In genomic region chr10:78913219-78914059, GRCh38 we compare ENCODE assay signal across 11 cellular contexts.
A peak's percentile ranks its signal among the peaks of the same experiment; 100 is the strongest.
DNase-seq lines count a peak whose midpoint lies in the region; ATAC-seq and TF ChIP-seq lines count a peak whose summit lies in the region.
"Had no signal": no experiment of that assay in that cellular context is flagged by ENCODE, and none has a peak within 500 bp of the region (broad histone marks: within the 10 kb centered on the region; RNA-seq: fewer than 3 reads in every experiment).

No MANE protein-coding gene starts in this region.

- peaks cover 7% of the 10 kb centered on the region for H3K4me1 Mint-ChIP-seq in glutamatergic neuron (ENCODE audit: low read depth, unreplicated experiment)
- no peaks in the 10 kb centered on the region for H3K4me1 Mint-ChIP-seq in activated CD4-positive, alpha-beta T cell treated with anti-CD3 and anti-CD28 coated beads, Interleukin-2, amount 10 ng/mL, durations not matched to agents 7 days and 5 days
- H3K4me1 Mint-ChIP-seq in activated CD8-positive, alpha-beta memory T cell treated with anti-CD3 and anti-CD28 coated beads, Interleukin-2, amount 10 ng/mL, durations not matched to agents 7 days and 5 days = no peaks in the 10 kb centered on the region

- H3K4me3 ChIP-seq in HUES64 (ENCODE audit: low read length) = peak overlapping the region; percentile 3; the same call in 1 of the 2 replicates
- H3K4me3 ChIP-seq: SJSA1 had no signal

- ATAC-seq in activated CD8-positive, alpha-beta memory T cell treated with anti-CD3 and anti-CD28 coated beads, Interleukin-2, amount 10 ng/mL, durations not matched to agents 7 days and 5 days = no peak

- TF ChIP-seq CTCF in glutamatergic neuron (IDR thresholded peaks at IDR 0.05; ENCODE audit: partially characterized antibody, unreplicated experiment) = no peak

- peaks cover 2% of the 10 kb centered on the region for H3K27me3 Mint-ChIP-seq in glutamatergic neuron (ENCODE audit: unreplicated experiment)
- no peaks in the 10 kb centered on the region for H3K27me3 Mint-ChIP-seq in activated CD4-positive, alpha-beta T cell treated with anti-CD3 and anti-CD28 coated beads, Interleukin-2, amount 10 ng/mL, durations not matched to agents 7 days and 5 days
- no peaks in the 10 kb centered on the region for H3K27me3 Mint-ChIP-seq in activated CD8-positive, alpha-beta memory T cell treated with anti-CD3 and anti-CD28 coated beads, Interleukin-2, amount 10 ng/mL, durations not matched to agents 7 days and 5 days

- H3K36me3 Mint-ChIP-seq in glutamatergic neuron (ENCODE audit: unreplicated experiment) = no peaks in the 10 kb centered on the region
- H3K36me3 Mint-ChIP-seq in activated CD4-positive, alpha-beta T cell treated with anti-CD3 and anti-CD28 coated beads, Interleukin-2, amount 10 ng/mL, durations not matched to agents 7 days and 5 days (ENCODE audit: low read depth) = no peaks in the 10 kb centered on the region
- H3K36me3 Mint-ChIP-seq in activated CD8-positive, alpha-beta memory T cell treated with anti-CD3 and anti-CD28 coated beads, Interleukin-2, amount 10 ng/mL, durations not matched to agents 7 days and 5 days = no peaks in the 10 kb centered on the region

- no peaks in the 10 kb centered on the region for H3K36me3 ChIP-seq in HUES64 (ENCODE audit: insufficient read depth, low read length)
- H3K36me3 ChIP-seq: SJSA1 had no signal

- H3K9me3 ChIP-seq in HUES64 (ENCODE audit: insufficient read depth, low read depth, low read length) = no peaks in the 10 kb centered on the region
- H3K9me3 ChIP-seq: SJSA1 had no signal

- H3K27ac Mint-ChIP-seq in glutamatergic neuron (ENCODE audit: unreplicated experiment) = no peak overlapping the region
- no peak overlapping the region for H3K27ac Mint-ChIP-seq in activated CD4-positive, alpha-beta T cell treated with anti-CD3 and anti-CD28 coated beads, Interleukin-2, amount 10 ng/mL, durations not matched to agents 7 days and 5 days
- no peak overlapping the region for H3K27ac Mint-ChIP-seq in activated CD8-positive, alpha-beta memory T cell treated with anti-CD3 and anti-CD28 coated beads, Interleukin-2, amount 10 ng/mL, durations not matched to agents 7 days and 5 days

- POLR2A ChIA-PET in activated CD4-positive, alpha-beta T cell treated with anti-CD3 and anti-CD28 coated beads, Interleukin-2, amount 10 ng/mL, durations not matched to agents 7 days and 5 days (lab: Charles Lee) = no interaction called here

- peaks cover 6% of the 10 kb centered on the region for H3K9me3 Mint-ChIP-seq in glutamatergic neuron (ENCODE audit: unreplicated experiment)
- H3K9me3 Mint-ChIP-seq in activated CD4-positive, alpha-beta T cell treated with anti-CD3 and anti-CD28 coated beads, Interleukin-2, amount 10 ng/mL, durations not matched to agents 7 days and 5 days = no peaks in the 10 kb centered on the region
- no peaks in the 10 kb centered on the region for H3K9me3 Mint-ChIP-seq in activated CD8-positive, alpha-beta memory T cell treated with anti-CD3 and anti-CD28 coated beads, Interleukin-2, amount 10 ng/mL, durations not matched to agents 7 days and 5 days (ENCODE audit: low read depth)

- DNase-seq in NCI-H748 (lab: John Stamatoyannopoulos, UW; ENCODE audit: unreplicated experiment) (peak; percentile 96), glutamatergic neuron (peak; percentile 54), renal cortical epithelial cell (ENCODE audit: low read depth) (peak; percentile 24), DMS 273 treated with DMSO at 0.1 percent for 48 hours (lab: John Stamatoyannopoulos, UW) (no peak)
- no peak for DNase-seq in activated effector memory CD4-positive, alpha-beta T cell treated with anti-CD3 and anti-CD28 coated beads, Interleukin-2, amount 50 U/mL, for 16 hours
- DNase-seq in activated CD4-positive, alpha-beta T cell treated with anti-CD3 and anti-CD28 coated beads, Interleukin-2, amount 10 ng/mL, durations not matched to agents 7 days and 5 days = no peak
- no peak for DNase-seq in activated CD8-positive, alpha-beta memory T cell treated with anti-CD3 and anti-CD28 coated beads, Interleukin-2, amount 10 ng/mL, durations not matched to agents 7 days and 5 days
- DNase-seq: central memory CD4-positive, alpha-beta T cell had no signal

- H3K4me1 ChIP-seq in HUES64 (ENCODE audit: insufficient read depth, low read length) = peaks cover 38% of the 10 kb centered on the region
- H3K4me1 ChIP-seq: SJSA1 had no signal

- no peak overlapping the region for H3K4me3 Mint-ChIP-seq in glutamatergic neuron (ENCODE audit: unreplicated experiment)
- H3K4me3 Mint-ChIP-seq in activated CD4-positive, alpha-beta T cell treated with anti-CD3 and anti-CD28 coated beads, Interleukin-2, amount 10 ng/mL, durations not matched to agents 7 days and 5 days = no peak overlapping the region
- no peak overlapping the region for H3K4me3 Mint-ChIP-seq in activated CD8-positive, alpha-beta memory T cell treated with anti-CD3 and anti-CD28 coated beads, Interleukin-2, amount 10 ng/mL, durations not matched to agents 7 days and 5 days

- H3K27me3 ChIP-seq in HUES64 (ENCODE audit: insufficient read depth, low read length) = peaks cover 19% of the 10 kb centered on the region
- H3K27me3 ChIP-seq: SJSA1 had no signal

- H3K9ac ChIP-seq in HUES64 (ENCODE audit: low read depth, low read length) = no peak overlapping the region
- H3K9ac ChIP-seq: KMS-11 had no signal

- CTCF ChIA-PET in activated CD4-positive, alpha-beta T cell treated with anti-CD3 and anti-CD28 coated beads, Interleukin-2, amount 10 ng/mL, durations not matched to agents 7 days and 5 days (lab: Charles Lee) = no interaction called here
- CTCF ChIA-PET in activated CD8-positive, alpha-beta memory T cell treated with anti-CD3 and anti-CD28 coated beads, Interleukin-2, amount 10 ng/mL, durations not matched to agents 7 days and 5 days (lab: Charles Lee) = no interaction called here

- 13% methylated on average over 24 of the region's 28 CpGs for WGBS in HUES64

- H3K27ac ChIP-seq in HUES64 (ENCODE audit: low read depth, low read length) = peak overlapping the region; percentile 57; the same call in 1 of the 2 replicates
- H3K27ac ChIP-seq: KMS-11, SJSA1 had no signal

Comparison
In these comparisons a context has a peak if more than half of its experiments do, and no peak if none do; other contexts are left out.
1. DNase-seq: peak in NCI-H748 (single experiment), glutamatergic neuron (single experiment) and renal cortical epithelial cell (single experiment); none in activated effector memory CD4-positive, alpha-beta T cell treated with anti-CD3 and anti-CD28 coated beads, Interleukin-2, amount 50 U/mL, for 16 hours (single experiment), activated CD4-positive, alpha-beta T cell treated with anti-CD3 and anti-CD28 coated beads, Interleukin-2, amount 10 ng/mL, durations not matched to agents 7 days and 5 days (single experiment), activated CD8-positive, alpha-beta memory T cell treated with anti-CD3 and anti-CD28 coated beads, Interleukin-2, amount 10 ng/mL, durations not matched to agents 7 days and 5 days (single experiment) and DMS 273 treated with DMSO at 0.1 percent for 48 hours (single experiment).